16 cellular contexts compared by ENCODE assay signal in the genomic region with DNA sequence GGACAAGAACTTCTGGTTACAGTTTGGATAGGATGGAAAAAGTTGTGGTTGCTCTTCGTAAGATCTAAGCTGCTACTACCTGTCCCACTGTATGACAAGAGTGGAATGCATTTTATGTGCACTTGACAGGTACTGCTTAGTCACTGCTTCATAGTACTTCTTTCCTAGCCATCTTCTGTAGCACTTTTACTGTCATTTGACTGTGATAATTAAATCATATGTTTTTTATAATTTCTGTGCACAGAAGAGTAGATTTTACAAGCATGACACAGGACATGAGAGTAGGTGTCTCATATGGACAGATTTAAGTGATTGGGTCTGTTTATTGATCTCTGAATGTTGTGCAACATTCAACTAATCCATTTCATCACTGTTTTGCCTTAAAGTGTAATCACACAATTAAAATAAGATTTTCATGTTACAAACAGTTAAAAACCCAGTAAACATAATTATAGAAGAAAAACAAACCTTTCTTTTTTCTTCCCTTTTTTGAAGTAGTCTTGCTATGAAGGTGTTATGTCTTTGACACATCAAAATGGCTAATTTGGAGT. TPM values are rescaled to one million over a fixed set of nuclear protein-coding genes. Genes with fewer than 3 reads are reported as not detected.
DNase-seq lines count a peak whose midpoint lies in the region; ATAC-seq, FAIRE-seq and TF ChIP-seq lines count a peak whose summit lies in the region.
"Had no signal": no experiment of that assay in that cellular context is flagged by ENCODE, and none has a peak within 500 bp of the region (broad histone marks: within the 10 kb centered on the region; RNA-seq: fewer than 3 reads in every experiment).

No MANE protein-coding gene starts in this region.

- FAIRE-seq in keratinocyte (lab: Jason Lieb, UNC): no peak

- H4K20me1 ChIP-seq in SK-N-SH (ENCODE audit: insufficient read depth) (peaks cover 31% of the 10 kb centered on the region), keratinocyte (ENCODE audit: control insufficient read depth, extremely low read depth, insufficient read depth, low read length) (no peaks in the 10 kb centered on the region)

- DNase-seq in SK-N-SH: no peak
- no peak for DNase-seq in keratinocyte (ENCODE audit: low read depth, low spot score)
- no peak for DNase-seq in NCI-H446 (lab: John Stamatoyannopoulos, UW)
- no peak for DNase-seq in H7
- DNase-seq: activated CD4-positive, alpha-beta T cell treated with anti-CD3 and anti-CD28 coated beads, Interleukin-2, amount 50 U/mL, for 1 hour; activated gamma-delta T cell; MV-4-11; naive thymus-derived CD8-positive, alpha-beta T cell; T-helper 1 cell; upper lobe of right lung had no signal

- dilution Hi-C loops in keratinocyte (cut with MboI; ENCODE audit: extremely low pct_ligation_motif_present, low sequenced_read_pairs): no loop called here

- POLR2A ChIA-PET in SK-N-SH (lab: Yijun Ruan, JAX): no interaction called here

- peaks cover 0 to 2% (median 0%) of the 10 kb centered on the region in 5 experiments for H3K9me3 Mint-ChIP-seq in brain
- H3K9me3 Mint-ChIP-seq: naive thymus-derived CD8-positive, alpha-beta T cell had no signal

- H3K4me3 Mint-ChIP-seq in brain: peak overlapping the region; percentile 83 to 93 (median 88)

- H2AFZ ChIP-seq in SK-N-SH (ENCODE audit: low read depth): no peak overlapping the region
- H2AFZ ChIP-seq in keratinocyte (ENCODE audit: control insufficient read depth, low read length): no peak overlapping the region

- peak overlapping the region in 4 of 5 experiments; percentile 75 to 97 (median 93) for H3K27ac Mint-ChIP-seq in brain
- H3K27ac Mint-ChIP-seq: naive thymus-derived CD8-positive, alpha-beta T cell had no signal

- H3K27me3 ChIP-seq in SK-N-SH (ENCODE audit: insufficient read depth): no peaks in the 10 kb centered on the region
- H3K27me3 ChIP-seq in keratinocyte (ENCODE audit: control insufficient read depth, extremely low read depth, insufficient read depth, low read length): no peaks in the 10 kb centered on the region
- H3K27me3 ChIP-seq in H7 (ENCODE audit: control insufficient read depth, insufficient read depth, low read length): no peaks in the 10 kb centered on the region
- H3K27me3 ChIP-seq: esophagus muscularis mucosa, upper lobe of right lung had no signal

- H3K36me3 ChIP-seq in SK-N-SH (replicated peaks in 1 of 2; ENCODE audit: control insufficient read depth in 1 of 2, insufficient read depth in 2 of 2, low read length in 1 of 2) (no peaks in the 10 kb centered on the region), keratinocyte (ENCODE audit: control insufficient read depth in 2 of 2, extremely low read depth in 1 of 2, insufficient read depth in 2 of 2, low read length in 2 of 2) (no peaks in the 10 kb centered on the region), H7 (replicated peaks; ENCODE audit: control insufficient read depth, insufficient read depth, low read length) (no peaks in the 10 kb centered on the region)
- H3K36me3 ChIP-seq: esophagus muscularis mucosa, upper lobe of right lung had no signal

- CTCF ChIA-PET in SK-N-SH (lab: Yijun Ruan, JAX): interaction anchor here (0.7 to 2.4 kb wide), 11 partner anchors 11 to 335 kb away, joined by 3 to 12 read pairs (median 4); no protein-coding TSS in a partner anchor

- H3K79me2 ChIP-seq in SK-N-SH (ENCODE audit: insufficient read depth) (peaks cover 80% of the 10 kb centered on the region), keratinocyte (ENCODE audit: control insufficient read depth, insufficient read depth, low read length) (peaks cover 75% of the 10 kb centered on the region)

- H3K27ac ChIP-seq in SK-N-SH (ENCODE audit: low read depth in 2 of 2, low read length in 1 of 2) (peak overlapping the region; percentile 54 to 92; a peak in 3 of 4 replicates), keratinocyte (ENCODE audit: control insufficient read depth, insufficient read depth, low read length) (no peak overlapping the region), temporal lobe (ENCODE audit: low read depth, low read length) (peak overlapping the region; percentile 9)
- H3K27ac ChIP-seq: 22Rv1, upper lobe of right lung had no signal

- H3F3A ChIP-seq in SK-N-SH (replicated peaks; ENCODE audit: insufficient read depth): peaks cover 23% of the 10 kb centered on the region

- H3K4me2 ChIP-seq in SK-N-SH (peak overlapping the region; percentile 63), keratinocyte (ENCODE audit: control insufficient read depth, extremely low read depth, insufficient read depth, low read depth, low read length) (peak overlapping the region; percentile 82)

- peak overlapping the region in 1 of 2 experiments; percentile 67; a peak in 1 of 4 replicates for H3K4me3 ChIP-seq in SK-N-SH (ENCODE audit: low read depth in 2 of 2, low read length in 1 of 2)
- H3K4me3 ChIP-seq in keratinocyte (ENCODE audit: control insufficient read depth in 2 of 3, extremely low read depth in 1 of 3, insufficient read depth in 2 of 3, low read depth in 1 of 3, low read length in 3 of 3): no peak overlapping the region
- H3K4me3 ChIP-seq in H7 (ENCODE audit: insufficient read depth, low read depth, low read length): no peak overlapping the region

- H3K9me2 ChIP-seq in SK-N-SH: no peaks in the 10 kb centered on the region

- peaks cover 11 to 13% of the 10 kb centered on the region in 2 experiments for H3K4me1 ChIP-seq in SK-N-SH (ENCODE audit: control insufficient read depth in 1 of 2, insufficient read depth in 2 of 2, low read depth in 1 of 2, low read length in 1 of 2)
- H3K4me1 ChIP-seq in keratinocyte (ENCODE audit: control insufficient read depth, extremely low read depth, insufficient read depth, low read length): peaks cover 28% of the 10 kb centered on the region

- ATAC-seq in SK-N-SH treated with all-trans-retinoic acid at 6 μM for 48 hours (no peak), HG02981 (IDR thresholded peaks at IDR 0.05; ENCODE audit: unreplicated experiment) (no peak)
- ATAC-seq: naive thymus-derived CD8-positive, alpha-beta T cell; upper lobe of right lung had no signal

- no peaks in the 10 kb centered on the region for H3K36me3 Mint-ChIP-seq in brain

- H3K9me3 ChIP-seq in SK-N-SH (no peaks in the 10 kb centered on the region), keratinocyte (ENCODE audit: control insufficient read depth, low read depth, low read length) (no peaks in the 10 kb centered on the region)
- H3K9me3 ChIP-seq: esophagus muscularis mucosa, upper lobe of right lung had no signal

- peaks cover 66% of the 10 kb centered on the region for H3K4me1 Mint-ChIP-seq in brain

- WGBS in SK-N-SH (ENCODE audit: low lambda C conversion rate): 100% methylated on average over 1 of the region's 1 CpG

- no peak for TF ChIP-seq CTCF in SK-N-SH (IDR thresholded peaks at IDR 0.05)
- TF ChIP-seq CTCF in brain (conservative IDR thresholded peaks at IDR 0.05): no peak
- TF ChIP-seq CTCF in keratinocyte (optimal IDR thresholded peaks at IDR 0.05 in 1 of 3, IDR thresholded peaks at IDR 0.05 in 1 of 3, conservative IDR thresholded peaks at IDR 0.05 in 1 of 3; ENCODE audit: extremely low read depth in 1 of 3, insufficient read depth in 2 of 3, low read length in 3 of 3): no peak

- TF ChIP-seq RAD21 in SK-N-SH (IDR thresholded peaks at IDR 0.05; ENCODE audit: low read length): no peak

- H3K9me1 ChIP-seq in keratinocyte (ENCODE audit: control insufficient read depth, extremely low read depth, insufficient read depth, low read length): peaks cover 2% of the 10 kb centered on the region

- TF ChIP-seq EP300 in SK-N-SH (IDR thresholded peaks at IDR 0.05; ENCODE audit: borderline replicate concordance in 1 of 2, low read depth in 1 of 2, low read length in 1 of 2): no peak

- peak overlapping the region; percentile 75; the same call in 1 of the 2 replicates for H3K9ac ChIP-seq in SK-N-SH
- no peak overlapping the region for H3K9ac ChIP-seq in keratinocyte (ENCODE audit: control insufficient read depth, extremely low read depth, insufficient read depth, low read length)

- peaks cover 11% of the 10 kb centered on the region for H3K27me3 Mint-ChIP-seq in brain

TF ChIP-seq in SK-N-SH treated with all-trans-retinoic acid at 6 μM for 48 hours, 23 proteins besides CTCF, POLR2A, EP300 and RAD21:
- TF ChIP-seq SNAI2 (CRISPR knock-in tag; IDR thresholded peaks at IDR 0.05) (no peak), BACH2 (CRISPR knock-in tag; IDR thresholded peaks at IDR 0.05; ENCODE audit: borderline replicate concordance) (no peak), ZNF8 (CRISPR knock-in tag; IDR thresholded peaks at IDR 0.05) (no peak), GLIS3 (CRISPR knock-in tag; IDR thresholded peaks at IDR 0.05) (no peak), PPARA (CRISPR knock-in tag; IDR thresholded peaks at IDR 0.05; ENCODE audit: borderline replicate concordance) (no peak), ESRRG (CRISPR knock-in tag; IDR thresholded peaks at IDR 0.05) (no peak), ZFP30 (CRISPR knock-in tag; IDR thresholded peaks at IDR 0.05) (no peak), ZNF70 (CRISPR knock-in tag; IDR thresholded peaks at IDR 0.05) (no peak), RARB (CRISPR knock-in tag; IDR thresholded peaks at IDR 0.05) (no peak)

RNA-seq across cellular contexts. Expression of gene SPATS2L, which starts 2.9 kb away (rescaled TPM):
- 77.7 and 86.8 TPM in 2 replicates for polyA plus RNA-seq in SK-N-SH (2012; rRNA removed)
- 88.6 and 91.1 TPM in 2 replicates for polyA plus RNA-seq in SK-N-SH (2012; cell fraction: cytosol; rRNA removed)
- polyA plus RNA-seq in SK-N-SH (2012; cell fraction: nucleus; rRNA removed): 42.9 and 50.4 TPM in 2 replicates
- polyA plus RNA-seq in brain (ENCODE audit: insufficient read depth, low read depth, low replicate concordance): 46.2 TPM
- 80.2 to 125 TPM (median 95.3 TPM) in 3 replicates for polyA plus RNA-seq in keratinocyte
- polyA plus RNA-seq in keratinocyte (2011; ENCODE audit: low read depth): 164 TPM
- polyA plus RNA-seq in keratinocyte (2011; cell fraction: cytosol; rRNA removed): 91.4 and 123 TPM in 2 replicates
- 58.8 and 65.8 TPM in 2 replicates for polyA plus RNA-seq in keratinocyte (2011; cell fraction: nucleus; rRNA removed)
- polyA plus RNA-seq in keratinocyte (2012; ENCODE audit: low replicate concordance): 66.1 and 86.1 TPM in 2 replicates
- 28.6 to 83.5 TPM (median 82.7 TPM) in 3 replicates for polyA minus RNA-seq in keratinocyte
- polyA minus RNA-seq in keratinocyte (2011; cell fraction: cytosol; rRNA and poly(A)+ RNA removed): 77.3 TPM
- polyA minus RNA-seq in keratinocyte (2011; cell fraction: nucleus; rRNA and poly(A)+ RNA removed): 34.2 and 61.2 TPM in 2 replicates
- 32.2 TPM for total RNA-seq in temporal lobe
- total RNA-seq in H7 (2014; rRNA removed; shearing (Covaris generic)): 74.7 and 106 TPM in 2 replicates
